26 cellular contexts compared by ENCODE assay signal in genomic region chr16:47966325-47966724, GRCh38.
"Had no signal": no experiment of that assay in that cellular context is flagged by ENCODE, and none has a peak within 500 bp of the region (broad histone marks: within the 10 kb centered on the region; RNA-seq: fewer than 3 reads in every experiment).

No MANE protein-coding gene starts in this region.

- H3K4me3 ChIP-seq: adrenal gland, ascending aorta, coronary artery, left ventricle myocardium inferior, ovary, psoas muscle, right atrium auricular region, spleen, thoracic aorta, vagina had no signal

- H3K27ac ChIP-seq: adrenal gland, ascending aorta, coronary artery, left ventricle myocardium inferior, ovary, psoas muscle, right atrium auricular region, spleen, thoracic aorta, vagina had no signal

- ATAC-seq: activated CD4-positive, alpha-beta T cell treated with anti-CD3 and anti-CD28 coated beads for 36 hours; activated T-cell treated with anti-CD3 and anti-CD28 coated beads, Interleukin-2, amount 50 U/mL, for 4 hours; natural killer cell; psoas muscle had no signal

- H3K4me1 Mint-ChIP-seq: activated B cell treated with CpG ODN at 0.5 μM for 24 hours; activated CD4-positive, alpha-beta T cell treated with anti-CD3 and anti-CD28 coated beads for 36 hours; mesothelial cell of epicardium; natural killer cell had no signal

- H3K9me3 Mint-ChIP-seq: activated B cell treated with CpG ODN at 0.5 μM for 24 hours; activated T-helper 2 cell treated with anti-CD3 and anti-CD28 coated beads, Interferon-gamma antibody, Interleukin-2, Interleukin-4, amounts not matched to agents 10 μg/mL and 5 μg/mL and 100 μg/mL, durations not matched to agents 14 hours and 24 hours and 36 hours; mesothelial cell of epicardium; type B pancreatic cell had no signal

- H3K4me3 Mint-ChIP-seq: activated B cell treated with CpG ODN at 0.5 μM for 24 hours; activated CD4-positive, alpha-beta T cell treated with anti-CD3 and anti-CD28 coated beads for 36 hours; activated naive CD8-positive, alpha-beta T cell; activated T-cell treated with anti-CD3 and anti-CD28 coated beads, Interleukin-2, amount 50 U/mL, for 4 hours; mesothelial cell of epicardium; natural killer cell; type B pancreatic cell had no signal

- H3K27me3 Mint-ChIP-seq: activated B cell treated with CpG ODN at 0.5 μM for 24 hours; activated naive CD8-positive, alpha-beta T cell had no signal

- DNase-seq: activated B cell treated with CpG ODN at 0.5 μM for 24 hours; activated CD4-positive, alpha-beta T cell treated with anti-CD3 and anti-CD28 coated beads for 36 hours; activated CD4-positive, alpha-beta T cell treated with anti-CD3 and anti-CD28 coated beads, Interleukin-2, amount 50 U/mL, for 4 hours; activated CD8-positive, alpha-beta memory T cell treated with anti-CD3 and anti-CD28 coated beads, Interleukin-2, amount 50 U/mL, for 48 hours; activated naive CD4-positive, alpha-beta T cell; activated T-cell treated with anti-CD3 and anti-CD28 coated beads, Interleukin-2, amount 50 U/mL, for 4 hours; adrenal gland; erythroblast; foreskin melanocyte; left ventricle myocardium inferior; natural killer cell; ovary; psoas muscle; spleen; stimulated activated CD4-positive, alpha-beta T cell treated with anti-CD3 and anti-CD28 coated beads, Interleukin-4, amount 100 ng/mL, for 1 hour; stimulated activated naive CD4-positive, alpha-beta T cell; T1000 had no signal

- H3K27me3 ChIP-seq: adrenal gland, ascending aorta, ovary, right atrium auricular region, vagina had no signal

- H3K4me1 ChIP-seq: adrenal gland, ascending aorta, left ventricle myocardium inferior, psoas muscle, right atrium auricular region, spleen, vagina had no signal

- H3K27ac Mint-ChIP-seq: activated B cell treated with CpG ODN at 0.5 μM for 24 hours; activated CD4-positive, alpha-beta T cell treated with anti-CD3 and anti-CD28 coated beads for 36 hours; activated naive CD8-positive, alpha-beta T cell; activated T-helper 2 cell treated with anti-CD3 and anti-CD28 coated beads, Interferon-gamma antibody, Interleukin-2, Interleukin-4, amounts not matched to agents 10 μg/mL and 5 μg/mL and 100 μg/mL, durations not matched to agents 14 hours and 24 hours and 36 hours; mesothelial cell of epicardium; natural killer cell; type B pancreatic cell had no signal

- H3K36me3 Mint-ChIP-seq: activated naive CD8-positive, alpha-beta T cell; mesothelial cell of epicardium; natural killer cell; type B pancreatic cell had no signal

- H3K9me3 ChIP-seq: adrenal gland, ascending aorta, left ventricle myocardium inferior, ovary, psoas muscle, right atrium auricular region, spleen, thoracic aorta, vagina had no signal

- H3K36me3 ChIP-seq: adrenal gland, ascending aorta, left ventricle myocardium inferior, ovary, right atrium auricular region, spleen, thoracic aorta, vagina had no signal
